In the genomic region with DNA sequence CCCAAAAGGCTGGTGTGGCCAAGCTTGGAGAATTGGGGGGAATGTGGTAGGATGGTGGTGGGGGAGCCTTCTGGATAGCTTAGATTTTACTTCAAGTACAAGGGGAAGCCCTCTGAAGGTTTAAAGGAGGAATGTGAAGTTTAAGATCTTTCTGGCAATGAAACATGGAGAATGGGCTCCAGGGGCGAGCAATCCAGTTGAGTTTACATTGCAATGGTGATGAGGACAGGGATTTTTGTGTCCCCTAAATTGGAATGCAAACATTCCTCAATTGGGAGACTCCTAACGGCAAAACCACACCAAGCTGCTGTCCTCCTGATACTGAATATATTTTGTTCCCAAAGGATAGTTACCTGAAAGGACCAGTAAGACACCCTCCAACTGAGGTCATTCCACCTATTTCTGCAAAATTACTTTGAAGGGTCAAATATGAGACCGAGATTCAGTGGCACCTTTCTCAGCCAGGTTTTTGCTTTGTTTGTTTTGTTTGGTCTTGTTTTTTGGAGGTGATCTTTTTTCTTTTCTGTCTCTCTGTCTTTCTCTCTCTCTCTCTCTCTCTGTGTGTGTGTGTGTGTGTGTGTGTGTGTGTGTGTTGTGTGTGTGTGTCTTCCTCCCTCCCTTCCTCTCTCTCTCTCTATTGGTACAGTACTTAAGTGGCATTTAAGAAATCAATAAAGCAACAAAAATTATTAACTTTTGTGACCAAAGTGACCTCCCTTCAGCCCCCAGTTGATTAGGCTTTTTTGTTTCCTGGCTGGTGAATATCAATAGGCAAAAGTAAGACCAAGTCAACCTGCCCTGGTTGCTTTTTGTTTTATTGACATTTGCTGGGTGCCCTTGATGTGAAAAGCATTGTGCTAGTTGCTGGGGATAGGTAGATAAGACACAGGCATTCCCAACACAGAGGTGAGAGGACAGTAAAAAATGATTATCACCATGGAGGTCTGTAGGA, we compare ENCODE assay signal across 19 cellular contexts. TPM values are rescaled to one million over a fixed set of nuclear protein-coding genes. Genes with fewer than 3 reads are reported as not detected.
DNase-seq lines count a peak whose midpoint lies in the region; ATAC-seq, FAIRE-seq and TF ChIP-seq lines count a peak whose summit lies in the region.
"Had no signal": no experiment of that assay in that cellular context is flagged by ENCODE, and none has a peak within 500 bp of the region (broad histone marks: within the 10 kb centered on the region; RNA-seq: fewer than 3 reads in every experiment).

No MANE protein-coding gene starts in this region.

- H3K4me1 ChIP-seq in endodermal cell (ENCODE audit: control insufficient read depth, insufficient read depth, low read length), result no peaks in the 10 kb centered on the region
- peaks cover 0 to 48% (median 18%) of the 10 kb centered on the region in 4 donors for H3K4me1 ChIP-seq in right lobe of liver
- H3K4me1 ChIP-seq in PC-9 (replicated peaks; ENCODE audit: insufficient read depth), result peaks cover 6% of the 10 kb centered on the region; the same call in 1 of the 2 replicates
- H3K4me1 ChIP-seq in CD8-positive, alpha-beta memory T cell (ENCODE audit: insufficient read depth, low read length), result no peaks in the 10 kb centered on the region
- H3K4me1 ChIP-seq: A549, BE2C had no signal

- H3K27ac ChIP-seq in endodermal cell (ENCODE audit: low read depth, low read length) (no peak overlapping the region), right lobe of liver (peak overlapping the region; percentile 66 to 98 (median 96)), PC-9 (no peak overlapping the region)
- H3K27ac ChIP-seq in CD8-positive, alpha-beta memory T cell (ENCODE audit: low read depth, low read length), result no peak overlapping the region
- H3K27ac ChIP-seq: HL-60, KMS-11 had no signal

- no peak for TF ChIP-seq POLR2A in right lobe of liver (IDR thresholded peaks at IDR 0.05)

- H3K27me3 ChIP-seq in endodermal cell (ENCODE audit: control insufficient read depth, insufficient read depth, low read length, poor library complexity, severe bottlenecking) (no peaks in the 10 kb centered on the region), right lobe of liver (no peaks in the 10 kb centered on the region), PC-9 (ENCODE audit: insufficient read depth, low read depth) (peaks cover 15% of the 10 kb centered on the region; the same call in 1 of the 2 replicates)
- no peaks in the 10 kb centered on the region for H3K27me3 ChIP-seq in CD8-positive, alpha-beta memory T cell (ENCODE audit: insufficient read depth, low read length, poor library complexity, severe bottlenecking)

- no peaks in the 10 kb centered on the region for H3K9me3 ChIP-seq in endodermal cell (ENCODE audit: control insufficient read depth, low read length)
- H3K9me3 ChIP-seq in right lobe of liver, result no peaks in the 10 kb centered on the region
- no peaks in the 10 kb centered on the region for H3K9me3 ChIP-seq in PC-9 (ENCODE audit: insufficient read depth, low read depth)
- no peaks in the 10 kb centered on the region for H3K9me3 ChIP-seq in CD8-positive, alpha-beta memory T cell (ENCODE audit: low read length)
- H3K9me3 ChIP-seq: A549, BE2C had no signal

- no peaks in the 10 kb centered on the region for H3K9me2 ChIP-seq in PC-9 (ENCODE audit: insufficient read depth)

- no TSS peak for BruUV-seq in PC-9 (replicated peaks; lab: Mats Ljungman, UMichigan)

- CTCF ChIA-PET in PC-9 (lab: Charles Lee), result no interaction called here
- CTCF ChIA-PET in CD8-positive, alpha-beta memory T cell (lab: Charles Lee), result interaction anchor here (1.1 to 1.7 kb wide), 3 partner anchors 17 to 29 kb away, joined by 3 to 7 read pairs (median 3); no protein-coding TSS in a partner anchor

- no peak for DNase-seq in HTR-8/SVneo (ENCODE audit: insufficient read length, low spot score)
- DNase-seq in endodermal cell, result no peak
- DNase-seq in right lobe of liver, result no peak
- no peak for DNase-seq in PC-9
- no peak for DNase-seq in superior temporal gyrus (ENCODE audit: extremely low spot score)
- DNase-seq in CD8-positive, alpha-beta memory T cell, result no peak
- DNase-seq: BE2C, Calu3, DMS 273 treated with DMSO at 0.1 percent for 48 hours, HCEC 1CT had no signal

- H3K36me3 ChIP-seq in endodermal cell (ENCODE audit: control insufficient read depth, insufficient read depth, low read length) (no peaks in the 10 kb centered on the region), right lobe of liver (no peaks in the 10 kb centered on the region), PC-9 (ENCODE audit: low read depth) (no peaks in the 10 kb centered on the region)
- H3K36me3 ChIP-seq in CD8-positive, alpha-beta memory T cell (ENCODE audit: insufficient read depth, low read length), result no peaks in the 10 kb centered on the region
- H3K36me3 ChIP-seq: BE2C had no signal

- H3K4me3 ChIP-seq in endodermal cell (ENCODE audit: low read length) (no peak overlapping the region), right lobe of liver (no peak overlapping the region), PC-9 (no peak overlapping the region)
- no peak overlapping the region for H3K4me3 ChIP-seq in CD8-positive, alpha-beta memory T cell (ENCODE audit: low read length)
- H3K4me3 ChIP-seq: A549, GM12878 had no signal

- peak; percentile 44 for FAIRE-seq in HTR-8/SVneo (lab: Jason Lieb, UNC)
- FAIRE-seq: A549, GM12878 had no signal

- H3K27me3 Mint-ChIP-seq in endodermal cell (ENCODE audit: insufficient read depth), result peaks cover 15% of the 10 kb centered on the region
- peaks cover 14 to 65% of the 10 kb centered on the region in 2 donors for H3K27me3 Mint-ChIP-seq in CD8-positive, alpha-beta memory T cell

- H4K20me1 ChIP-seq in PC-9 (ENCODE audit: insufficient read depth), result no peaks in the 10 kb centered on the region

- H3K4me1 Mint-ChIP-seq in endodermal cell, result peaks cover 14% of the 10 kb centered on the region
- no peaks in the 10 kb centered on the region for H3K4me1 Mint-ChIP-seq in CD8-positive, alpha-beta memory T cell

- POLR2A ChIA-PET in PC-9 (lab: Charles Lee; ENCODE audit: unreplicated experiment), result interaction anchor here (0.5 to 0.6 kb wide), 2 partner anchors 29 to 280 kb away, joined by 3 to 8 read pairs; no protein-coding TSS in a partner anchor
- POLR2A ChIA-PET in CD8-positive, alpha-beta memory T cell (lab: Charles Lee), result no interaction called here

- H2AFZ ChIP-seq in PC-9, result no peak overlapping the region

- no peak overlapping the region for H3K4me3 Mint-ChIP-seq in endodermal cell
- no peak overlapping the region for H3K4me3 Mint-ChIP-seq in CD8-positive, alpha-beta memory T cell

- H3K4me2 ChIP-seq in PC-9, result no peak overlapping the region
- H3K4me2 ChIP-seq: A549, KMS-11 had no signal

- no peak overlapping the region for H3K9ac ChIP-seq in endodermal cell (ENCODE audit: extremely low read depth, low read length, poor library complexity, severe bottlenecking)
- H3K9ac ChIP-seq: KMS-11 had no signal

- intact Hi-C loops in right lobe of liver (cut with DNase I) (no loop called here), PC-9 (cut with micrococcal nuclease; ENCODE audit: unreplicated experiment) (no loop called here)

- no peaks in the 10 kb centered on the region for H3K36me3 Mint-ChIP-seq in endodermal cell (ENCODE audit: low read depth)
- H3K36me3 Mint-ChIP-seq in CD8-positive, alpha-beta memory T cell, result no peaks in the 10 kb centered on the region

- ATAC-seq in right lobe of liver (peak; percentile 35 to 53 (median 46)), HG03280 (IDR thresholded peaks at IDR 0.05; ENCODE audit: unreplicated experiment) (no peak)
- ATAC-seq: A549, GM12878 had no signal

- H3K27ac Mint-ChIP-seq in endodermal cell, result peak overlapping the region; percentile 44
- H3K27ac Mint-ChIP-seq in CD8-positive, alpha-beta memory T cell, result no peak overlapping the region

- TF ChIP-seq CTCF in endodermal cell (conservative IDR thresholded peaks at IDR 0.05) (no peak), right lobe of liver (IDR thresholded peaks at IDR 0.05) (no peak), PC-9 (conservative IDR thresholded peaks at IDR 0.05) (no peak)

- no peaks in the 10 kb centered on the region for H3F3A ChIP-seq in PC-9 (ENCODE audit: insufficient read depth, low read depth)

- H3K9me3 Mint-ChIP-seq in endodermal cell, result peaks cover 8% of the 10 kb centered on the region
- H3K9me3 Mint-ChIP-seq in CD8-positive, alpha-beta memory T cell, result no peaks in the 10 kb centered on the region

- 88% methylated on average over 2 of the region's 3 CpGs; no CpG with 5 or more reads in 1 of the 2 experiments for WGBS in endodermal cell (ENCODE audit: insufficient coverage in 1 of 2, insufficient read length in 1 of 2), 2 experiments
- WGBS in right lobe of liver (ENCODE audit: insufficient coverage, low coverage, low lambda C conversion rate, missing lambda C conversion rate), result 18% methylated on average over 3 of the region's 3 CpGs

- H3K79me2 ChIP-seq in PC-9 (ENCODE audit: low read depth), result no peaks in the 10 kb centered on the region

RNA-seq across cellular contexts. Expression of a gene that starts 16.4 kb away (rescaled TPM):
- total RNA-seq in endodermal cell (under 1 TPM in 1 of 2 donors, not detected in 1; 0.07 TPM), right lobe of liver (1,000 to 10,000 TPM in 5 of 6 experiments, 100 to 1,000 TPM in 1; 109 to 3,026 (median 1,168) TPM), PC-9 (2021) (0.13 and 0.50 TPM in 2 replicates)
- not detected for polyA plus RNA-seq in endodermal cell (2013, experiment 1 of 2)
- polyA plus RNA-seq in endodermal cell (2013, experiment 2 of 2), result not detected
- not detected for total RNA-seq in CD8-positive, alpha-beta memory T cell
- polyA plus RNA-seq in CD8-positive, alpha-beta memory T cell, result 0.06 TPM
- total RNA-seq: Calu3, Daoy, G401, H4 had no signal
- polyA plus RNA-seq: AG04450 had no signal

RNA-seq across cellular contexts. Expression of a gene that starts 32.7 kb away (rescaled TPM):
- total RNA-seq in endodermal cell, result 10 to 100 TPM; 17.6 to 21.8 TPM
- polyA plus RNA-seq in endodermal cell (2013, experiment 1 of 2), result 1.5 TPM
- polyA plus RNA-seq in endodermal cell (2013, experiment 2 of 2), result 1.2 TPM
- total RNA-seq in right lobe of liver, result 1 to 10 TPM; 4.4 to 9.2 (median 5.6) TPM
- total RNA-seq in PC-9 (2021), result 28.5 and 28.6 TPM in 2 replicates
- total RNA-seq in CD8-positive, alpha-beta memory T cell, result not detected
- polyA plus RNA-seq in CD8-positive, alpha-beta memory T cell, result not detected
- total RNA-seq: H4 had no signal
- polyA plus RNA-seq: AG04450 had no signal

Comparison
In these comparisons a context has a peak if more than half of its experiments do, and no peak if none do; other contexts are left out.
1. H3K27ac ChIP-seq: peak in right lobe of liver (3 of 3); none in endodermal cell (single experiment), PC-9 (single experiment) and CD8-positive, alpha-beta memory T cell (single experiment).
2. RNA of a gene that starts 16.4 kb away (total RNA-seq): 109 to 3,026 TPM in right lobe of liver; 0.13 to 0.50 TPM in PC-9, 0.07 TPM in endodermal cell and not detected in CD8-positive, alpha-beta memory T cell; every median in the first group is over 10 times any median in the second.
3. RNA of a gene that starts 32.7 kb away (total RNA-seq): 28.5 to 28.6 TPM in PC-9, 17.6 to 21.8 TPM in endodermal cell and 4.4 to 9.2 TPM in right lobe of liver; not detected in CD8-positive, alpha-beta memory T cell; every median in the first group is over 4 times any median in the second.